21 cellular contexts compared by ENCODE assay signal in genomic region chr1:32780005-32780404, GRCh38. TPM values are rescaled to one million over a fixed set of nuclear protein-coding genes. Genes with fewer than 3 reads are reported as not detected.
DNase-seq lines count a peak whose midpoint lies in the region; ATAC-seq, FAIRE-seq and TF ChIP-seq lines count a peak whose summit lies in the region.
"Had no signal": no experiment of that assay in that cellular context is flagged by ENCODE, and none has a peak within 500 bp of the region (broad histone marks: within the 10 kb centered on the region; RNA-seq: fewer than 3 reads in every experiment).

No MANE protein-coding gene starts in this region.

- no peak for TF ChIP-seq RAD21 in GM12878 (IDR thresholded peaks at IDR 0.05; ENCODE audit: insufficient read depth, low read depth, low read length)

- POLR2A ChIA-PET in MCF 10A (lab: Yijun Ruan, JAX) (interaction anchor here (0.5 to 2.5 kb wide), 9 partner anchors 9 to 153 kb away, joined by 3 to 12 read pairs (median 4); partner anchors contain the start of genes S100PBP and YARS1), GM12878 (lab: Charles Lee) (no interaction called here)

- intact Hi-C loops in MCF 10A (cut with micrococcal nuclease), result loop anchor here (10.0 kb wide), 1 partner anchor 305 kb away; the partner anchor contains the start of gene AZIN2
- intact Hi-C loops in mammary epithelial cell (cut with micrococcal nuclease), result no loop called here
- intact Hi-C loops in GM12878 (cut with micrococcal nuclease; ENCODE audit: unreplicated experiment), result no loop called here
- intact Hi-C loops in upper lobe of right lung (cut with DNase I), result no loop called here

- BruUV-seq in MCF 10A (replicated peaks; lab: Mats Ljungman, UMichigan), result no TSS peak
- BruUV-seq in mammary epithelial cell (replicated peaks; lab: Mats Ljungman, UMichigan), result no TSS peak
- no TSS peak for BruUV-seq in GM12878 (replicated peaks; lab: Mats Ljungman, UMichigan)

- no peak for ATAC-seq in GM12878
- ATAC-seq in upper lobe of right lung, result peak; percentile 54

- peaks cover 18% of the 10 kb centered on the region for H3K4me1 ChIP-seq in mammary epithelial cell (ENCODE audit: insufficient read depth, low read length)
- H3K4me1 ChIP-seq in GM12878 (ENCODE audit: control insufficient read depth, insufficient read depth, low read length), result no peaks in the 10 kb centered on the region
- peaks cover 26% of the 10 kb centered on the region for H3K4me1 ChIP-seq in keratinocyte (ENCODE audit: control insufficient read depth, extremely low read depth, insufficient read depth, low read length)
- peaks cover 9% of the 10 kb centered on the region for H3K4me1 ChIP-seq in upper lobe of right lung

- H3K4me2 ChIP-seq in mammary epithelial cell (ENCODE audit: insufficient read depth, low read depth, low read length) (no peak overlapping the region), GM12878 (ENCODE audit: control insufficient read depth, insufficient read depth) (no peak overlapping the region), keratinocyte (ENCODE audit: control insufficient read depth, extremely low read depth, insufficient read depth, low read depth, low read length) (no peak overlapping the region)

- H3K79me2 ChIP-seq in mammary epithelial cell (ENCODE audit: insufficient read depth, low read length) (no peaks in the 10 kb centered on the region), GM12878 (ENCODE audit: control insufficient read depth, insufficient read depth, low read length) (no peaks in the 10 kb centered on the region), keratinocyte (ENCODE audit: control insufficient read depth, insufficient read depth, low read length) (no peaks in the 10 kb centered on the region)

- dilution Hi-C loops in mammary epithelial cell (cut with HindIII; ENCODE audit: low sequenced_read_pairs) (no loop called here), keratinocyte (cut with MboI; ENCODE audit: extremely low pct_ligation_motif_present, low sequenced_read_pairs) (loop anchor here (5.0 kb wide), 1 partner anchor 73 kb away; no protein-coding TSS in a partner anchor)

- in situ Hi-C loops in mammary epithelial cell (cut with MboI; ENCODE audit: low sequenced_read_pairs in 2 of 2), result no loop called here
- in situ Hi-C loops in GM12878 (cut with MboI), result no loop called here

- CTCF ChIA-PET in MCF 10A (lab: Yijun Ruan, JAX) (interaction anchor here (18.4 kb wide), 1 partner anchor 67 kb away, joined by 418 read pairs; no protein-coding TSS in a partner anchor), mammary epithelial cell (lab: Charles Lee; ENCODE audit: low non-redundant PET) (no interaction called here), GM12878 (lab: Yijun Ruan, JAX) (interaction anchor here (1.0 to 1.7 kb wide), 2 partner anchors 93 to 259 kb away, joined by 3 to 4 read pairs; no protein-coding TSS in a partner anchor)

- H3K4me3 Mint-ChIP-seq in MCF 10A (ENCODE audit: unreplicated experiment), result no peak overlapping the region
- H3K4me3 Mint-ChIP-seq: CD14-positive monocyte, H9 had no signal

- no peak for TF ChIP-seq CTCF in MCF 10A (IDR thresholded peaks at IDR 0.05; ENCODE audit: unreplicated experiment)
- TF ChIP-seq CTCF in mammary epithelial cell (conservative IDR thresholded peaks at IDR 0.05 in 1 of 2, IDR thresholded peaks at IDR 0.05 in 1 of 2; ENCODE audit: extremely low read depth in 1 of 2, insufficient read depth in 1 of 2, low read depth in 1 of 2, low read length in 2 of 2), result no peak
- no peak for TF ChIP-seq CTCF in GM12878 (IDR thresholded peaks at IDR 0.05 in 2 of 3, conservative IDR thresholded peaks at IDR 0.05 in 1 of 3; ENCODE audit: control insufficient read depth in 2 of 3, extremely low read depth in 1 of 3, insufficient read depth in 1 of 3, low read depth in 3 of 3, low read length in 3 of 3)
- TF ChIP-seq CTCF in keratinocyte (optimal IDR thresholded peaks at IDR 0.05 in 1 of 3, IDR thresholded peaks at IDR 0.05 in 1 of 3, conservative IDR thresholded peaks at IDR 0.05 in 1 of 3; ENCODE audit: extremely low read depth in 1 of 3, insufficient read depth in 2 of 3, low read length in 3 of 3), result no peak
- no peak for TF ChIP-seq CTCF in upper lobe of right lung (IDR thresholded peaks at IDR 0.05)

- H3K4me3 ChIP-seq in mammary epithelial cell (replicated peaks in 1 of 3; ENCODE audit: insufficient read depth in 1 of 3, low read depth in 2 of 3, low read length in 3 of 3) (no peak overlapping the region), GM12878 (no peak overlapping the region), keratinocyte (ENCODE audit: control insufficient read depth in 2 of 3, extremely low read depth in 1 of 3, insufficient read depth in 2 of 3, low read depth in 1 of 3, low read length in 3 of 3) (no peak overlapping the region), upper lobe of right lung (no peak overlapping the region)
- H3K4me3 ChIP-seq: SJCRH30 had no signal

- SMC1A ChIA-PET in GM12878 (lab: Charles Lee; ENCODE audit: uncharacterized antibody, unreplicated experiment), result no interaction called here

- peaks cover 41% of the 10 kb centered on the region for H3K36me3 ChIP-seq in mammary epithelial cell (ENCODE audit: insufficient read depth, low read length)
- H3K36me3 ChIP-seq in GM12878 (ENCODE audit: control insufficient read depth in 2 of 2, insufficient read depth in 2 of 2, low read length in 1 of 2), result peaks cover 42 to 57% of the 10 kb centered on the region in 2 experiments
- peaks cover 33 to 46% of the 10 kb centered on the region in 2 experiments for H3K36me3 ChIP-seq in keratinocyte (ENCODE audit: control insufficient read depth in 2 of 2, extremely low read depth in 1 of 2, insufficient read depth in 2 of 2, low read length in 2 of 2)
- peaks cover 97% of the 10 kb centered on the region for H3K36me3 ChIP-seq in upper lobe of right lung

- no peaks in the 10 kb centered on the region for H3K9me3 ChIP-seq in mammary epithelial cell (replicated peaks; ENCODE audit: insufficient read depth, low read length)
- no peaks in the 10 kb centered on the region for H3K9me3 ChIP-seq in GM12878 (replicated peaks; ENCODE audit: control insufficient read depth, insufficient read depth, low read length)
- no peaks in the 10 kb centered on the region for H3K9me3 ChIP-seq in keratinocyte (ENCODE audit: control insufficient read depth, low read depth, low read length)
- no peaks in the 10 kb centered on the region for H3K9me3 ChIP-seq in upper lobe of right lung
- H3K9me3 ChIP-seq: SJCRH30 had no signal

- TF ChIP-seq POLR2A in GM12878 (IDR thresholded peaks at IDR 0.05; ENCODE audit: low read depth, low read length), result peak; percentile 59; the same call in 1 of the 2 replicates
- no peak for TF ChIP-seq POLR2A in H54 (IDR thresholded peaks at IDR 0.05; ENCODE audit: low read depth, low read length)

- H3K36me3 Mint-ChIP-seq in MCF 10A (ENCODE audit: insufficient read depth, unreplicated experiment), result peaks cover 93% of the 10 kb centered on the region

- H3K9me3 Mint-ChIP-seq in MCF 10A (ENCODE audit: unreplicated experiment), result no peaks in the 10 kb centered on the region
- H3K9me3 Mint-ChIP-seq: CD14-positive monocyte, H9 had no signal

- no peak for FAIRE-seq in GM12878 (lab: Jason Lieb, UNC)
- FAIRE-seq in keratinocyte (lab: Jason Lieb, UNC), result no peak
- no peak for FAIRE-seq in H54 (lab: Jason Lieb, UNC)

- H3K27me3 ChIP-seq in mammary epithelial cell (ENCODE audit: insufficient read depth, low read length) (no peaks in the 10 kb centered on the region), GM12878 (replicated peaks in 1 of 2; ENCODE audit: control insufficient read depth in 2 of 2, insufficient read depth in 2 of 2, low read length in 1 of 2) (no peaks in the 10 kb centered on the region), keratinocyte (ENCODE audit: control insufficient read depth, extremely low read depth, insufficient read depth, low read length) (no peaks in the 10 kb centered on the region), upper lobe of right lung (no peaks in the 10 kb centered on the region)
- H3K27me3 ChIP-seq: SJCRH30 had no signal

- peaks cover 15% of the 10 kb centered on the region for H3K4me1 Mint-ChIP-seq in MCF 10A (ENCODE audit: insufficient read depth, unreplicated experiment)
- H3K4me1 Mint-ChIP-seq: CD14-positive monocyte had no signal

- H3K27ac ChIP-seq in mammary epithelial cell (ENCODE audit: insufficient read depth, low read depth, low read length), result no peak overlapping the region
- no peak overlapping the region for H3K27ac ChIP-seq in GM12878 (ENCODE audit: control insufficient read depth, insufficient read depth)
- peak overlapping the region; percentile 73 for H3K27ac ChIP-seq in keratinocyte (ENCODE audit: control insufficient read depth, insufficient read depth, low read length)
- peak overlapping the region; percentile 5 for H3K27ac ChIP-seq in upper lobe of right lung
- H3K27ac ChIP-seq: SJCRH30 had no signal

- H3K9me1 ChIP-seq in keratinocyte (ENCODE audit: control insufficient read depth, extremely low read depth, insufficient read depth, low read length), result peaks cover 3% of the 10 kb centered on the region

- RAD21 ChIA-PET in GM12878 (lab: Charles Lee; ENCODE audit: unreplicated experiment), result no interaction called here

- WGBS in mammary epithelial cell (ENCODE audit: low coverage, missing lambda C conversion rate), result 97% methylated on average over 7 of the region's 8 CpGs
- WGBS in GM12878 (ENCODE audit: insufficient coverage, insufficient replicate concordance, low lambda C conversion rate, missing lambda C conversion rate), result 95% methylated on average over 8 of the region's 8 CpGs

- H2AFZ ChIP-seq in mammary epithelial cell (ENCODE audit: low read depth, low read length) (no peak overlapping the region), GM12878 (ENCODE audit: control insufficient read depth, low read depth, low read length) (no peak overlapping the region), keratinocyte (ENCODE audit: control insufficient read depth, low read length) (no peak overlapping the region)

- no peaks in the 10 kb centered on the region for H3K27me3 Mint-ChIP-seq in MCF 10A (ENCODE audit: insufficient read depth, unreplicated experiment)

- H4K20me1 ChIP-seq in mammary epithelial cell (ENCODE audit: insufficient read depth, low read length) (no peaks in the 10 kb centered on the region), GM12878 (ENCODE audit: control insufficient read depth, insufficient read depth) (no peaks in the 10 kb centered on the region), keratinocyte (ENCODE audit: control insufficient read depth, extremely low read depth, insufficient read depth, low read length) (peaks cover 3% of the 10 kb centered on the region)

- no peak overlapping the region for H3K9ac ChIP-seq in mammary epithelial cell (ENCODE audit: insufficient read depth, low read length)
- no peak overlapping the region for H3K9ac ChIP-seq in GM12878 (ENCODE audit: control insufficient read depth, insufficient read depth, low read length)
- peak overlapping the region; percentile 36 for H3K9ac ChIP-seq in keratinocyte (ENCODE audit: control insufficient read depth, extremely low read depth, insufficient read depth, low read length)

- DNase-seq in MCF 10A (ENCODE audit: unreplicated experiment) (no peak), mammary epithelial cell (no peak), GM12878 (ENCODE audit: low read depth, low spot score) (no peak), keratinocyte (ENCODE audit: low read depth, low spot score) (no peak), upper lobe of right lung (no peak), T1000 (lab: John Stamatoyannopoulos, UW) (no peak), DMS53 (lab: John Stamatoyannopoulos, UW) (no peak), H54 (ENCODE audit: insufficient read length, low spot score) (no peak)
- DNase-seq: COR-L47; DMS153; H9; IMR-90; Kasumi-1; NCI-H1105; NCI-H1694; NCI-H226; NK-92 treated with Interleukin-12 subunit alpha and Interleukin-12 subunit beta, amount 100 ng/mL, for 24 hours; OCI-M1; RPMI8226; SJCRH30 had no signal

- TF ChIP-seq EP300 in GM12878 (IDR thresholded peaks at IDR 0.05; ENCODE audit: borderline replicate concordance in 1 of 2, control insufficient read depth in 1 of 2, low read depth in 2 of 2, low read length in 2 of 2), result no peak

- H3K27ac Mint-ChIP-seq in MCF 10A (ENCODE audit: low read depth, unreplicated experiment), result peak overlapping the region; percentile 57

RNA-seq across cellular contexts. Expression of gene YARS1, which starts 37.2 kb away (rescaled TPM):
- total RNA-seq in MCF 10A (2022) (347 and 372 TPM in 2 replicates), mammary epithelial cell (100 to 1,000 TPM; 165 to 219 TPM), GM12878 (2014; rRNA removed) (169 and 170 TPM in 2 replicates), GM12878 (2014; rRNA removed; fragmentation: Illumina TruSeq; extraction: Trizol) (113 TPM in 2 replicates), GM12878 (2021) (158 and 159 TPM in 2 replicates), upper lobe of right lung (111 TPM)
- polyA plus RNA-seq in mammary epithelial cell (92.6 TPM), GM12878 (2011; rRNA removed) (82.0 and 85.6 TPM in 2 replicates), GM12878 (2014; fragmentation: Illumina TruSeq; extraction: Trizol) (179 and 220 TPM in 2 replicates), GM12878 (2014; fragmentation: Nextera tagmentation; extraction: Ambion mirVana) (10 to 100 TPM; 39.9 to 66.4 TPM), GM12878 (2014; rRNA removed) (112 and 129 TPM in 2 replicates), GM12878 (2016; fragmentation: Nextera tagmentation; extraction: Ambion mirVana) (100 to 1,000 TPM; 193 to 202 TPM), keratinocyte (32.0 to 97.4 TPM (median 68.4 TPM) in 3 replicates)
- polyA minus RNA-seq in mammary epithelial cell (346 TPM), keratinocyte (39.1 to 147 TPM (median 82.5 TPM) in 3 replicates)
- 140 and 147 TPM in 2 replicates for total RNA-seq in GM12878 (2013; cell fraction: nucleolus; rRNA removed)
- 150 TPM for polyA plus RNA-seq in GM12878 (2011; ENCODE audit: low read depth)
- polyA plus RNA-seq in GM12878 (2011; cell fraction: cytosol; rRNA removed), result 64.5 and 86.8 TPM in 2 replicates
- 113 and 117 TPM in 2 replicates for polyA plus RNA-seq in GM12878 (2011; cell fraction: nucleus; rRNA removed)
- polyA plus RNA-seq in GM12878 (2012), result 119 and 138 TPM in 2 replicates
- 92.7 and 110 TPM in 2 replicates for polyA minus RNA-seq in GM12878 (2011; rRNA and poly(A)+ RNA removed)
- polyA minus RNA-seq in GM12878 (2011; cell fraction: cytosol; rRNA and poly(A)+ RNA removed), result 45.7 and 53.5 TPM in 2 replicates
- polyA minus RNA-seq in GM12878 (2011; cell fraction: nucleus; rRNA and poly(A)+ RNA removed), result 34.2 and 41.5 TPM in 2 replicates
- 241 TPM for polyA plus RNA-seq in keratinocyte (2011; ENCODE audit: low read depth)
- polyA plus RNA-seq in keratinocyte (2011; cell fraction: cytosol; rRNA removed), result 54.2 and 93.1 TPM in 2 replicates
- polyA plus RNA-seq in keratinocyte (2011; cell fraction: nucleus; rRNA removed), result 103 and 117 TPM in 2 replicates
- polyA plus RNA-seq in keratinocyte (2012; ENCODE audit: low replicate concordance), result 86.9 and 135 TPM in 2 replicates
- 38.0 TPM for polyA minus RNA-seq in keratinocyte (2011; cell fraction: cytosol; rRNA and poly(A)+ RNA removed)
- polyA minus RNA-seq in keratinocyte (2011; cell fraction: nucleus; rRNA and poly(A)+ RNA removed), result 38.4 and 63.9 TPM in 2 replicates

RNA-seq across cellular contexts. Expression of gene S100PBP, which starts 37.4 kb away (rescaled TPM):
- total RNA-seq in MCF 10A (2022) (24.4 and 34.1 TPM in 2 replicates), mammary epithelial cell (10 to 100 TPM; 31.2 to 41.7 TPM), GM12878 (2014; rRNA removed) (40.7 and 49.1 TPM in 2 replicates), GM12878 (2014; rRNA removed; fragmentation: Illumina TruSeq; extraction: Trizol) (50.5 and 59.0 TPM in 2 replicates), GM12878 (2021) (55.7 and 56.5 TPM in 2 replicates), upper lobe of right lung (34.9 TPM)
- polyA plus RNA-seq in mammary epithelial cell (12.4 TPM), GM12878 (2011; rRNA removed) (98.3 and 138 TPM in 2 replicates), GM12878 (2014; fragmentation: Illumina TruSeq; extraction: Trizol) (40.4 and 51.5 TPM in 2 replicates), GM12878 (2014; fragmentation: Nextera tagmentation; extraction: Ambion mirVana) (10 to 100 TPM; 17.0 to 19.1 TPM), GM12878 (2014; rRNA removed) (38.3 and 45.2 TPM in 2 replicates), GM12878 (2016; fragmentation: Nextera tagmentation; extraction: Ambion mirVana) (10 to 100 TPM; 34.6 to 38.8 TPM), keratinocyte (16.2 to 29.0 TPM (median 19.6 TPM) in 3 replicates)
- polyA minus RNA-seq in mammary epithelial cell (42.7 TPM), keratinocyte (9.4 to 37.5 TPM (median 16.7 TPM) in 3 replicates)
- 576 and 594 TPM in 2 replicates for total RNA-seq in GM12878 (2013; cell fraction: nucleolus; rRNA removed)
- 19.4 TPM for polyA plus RNA-seq in GM12878 (2011; ENCODE audit: low read depth)
- 38.8 and 40.0 TPM in 2 replicates for polyA plus RNA-seq in GM12878 (2011; cell fraction: cytosol; rRNA removed)
- 99.7 and 103 TPM in 2 replicates for polyA plus RNA-seq in GM12878 (2011; cell fraction: nucleus; rRNA removed)
- polyA plus RNA-seq in GM12878 (2012), result 25.9 and 33.0 TPM in 2 replicates
- 70.4 and 80.5 TPM in 2 replicates for polyA minus RNA-seq in GM12878 (2011; rRNA and poly(A)+ RNA removed)
- 21.6 and 38.6 TPM in 2 replicates for polyA minus RNA-seq in GM12878 (2011; cell fraction: cytosol; rRNA and poly(A)+ RNA removed)
- polyA minus RNA-seq in GM12878 (2011; cell fraction: nucleus; rRNA and poly(A)+ RNA removed), result 43.3 and 65.3 TPM in 2 replicates
- 6.1 TPM for polyA plus RNA-seq in keratinocyte (2011; ENCODE audit: low read depth)
- 8.9 and 15.4 TPM in 2 replicates for polyA plus RNA-seq in keratinocyte (2011; cell fraction: cytosol; rRNA removed)
- 43.0 and 45.2 TPM in 2 replicates for polyA plus RNA-seq in keratinocyte (2011; cell fraction: nucleus; rRNA removed)
- polyA plus RNA-seq in keratinocyte (2012; ENCODE audit: low replicate concordance), result 8.5 and 11.2 TPM in 2 replicates
- polyA minus RNA-seq in keratinocyte (2011; cell fraction: cytosol; rRNA and poly(A)+ RNA removed), result 7.9 TPM
- polyA minus RNA-seq in keratinocyte (2011; cell fraction: nucleus; rRNA and poly(A)+ RNA removed), result 21.9 and 48.9 TPM in 2 replicates

Comparison
In these comparisons a context has a peak if more than half of its experiments do, and no peak if none do; other contexts are left out.
1. H3K27ac ChIP-seq: peak in keratinocyte (single experiment) and upper lobe of right lung (single experiment); none in mammary epithelial cell (single experiment) and GM12878 (single experiment).